ENCODE assay signal across 24 cellular contexts in the genomic region with DNA sequence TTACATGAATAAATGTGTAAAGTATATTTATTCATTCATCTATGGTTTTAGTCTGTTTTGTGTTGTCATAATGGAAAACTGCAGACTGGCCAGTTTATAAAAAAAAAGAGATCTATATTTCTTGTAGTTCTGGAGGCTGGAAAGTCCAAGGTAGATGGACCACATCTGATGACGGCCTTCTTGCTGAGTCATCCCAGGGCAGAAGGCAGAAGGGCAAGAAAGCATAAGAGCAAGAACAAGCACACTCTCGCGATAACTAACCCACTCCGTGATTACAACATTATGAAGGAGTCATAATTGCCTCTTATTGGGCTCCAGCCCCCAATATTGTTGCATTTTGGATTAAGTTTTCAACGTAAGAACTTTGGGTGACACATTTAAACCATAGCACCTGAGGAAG.
"Had no signal": no experiment of that assay in that cellular context is flagged by ENCODE, and none has a peak within 500 bp of the region (broad histone marks: within the 10 kb centered on the region; RNA-seq: fewer than 3 reads in every experiment).

No MANE protein-coding gene starts in this region.

- H3K4me1 ChIP-seq: esophagus muscularis mucosa, foreskin keratinocyte, heart right ventricle, psoas muscle had no signal

- DNase-seq: activated CD4-positive, alpha-beta memory T cell treated with anti-CD3 and anti-CD28 coated beads, Interleukin-2, amount 10 ng/mL, durations not matched to agents 7 days and 5 days; activated CD4-positive, alpha-beta T cell treated with anti-CD3 and anti-CD28 coated beads for 48 hours; activated CD8-positive, alpha-beta memory T cell treated with anti-CD3 and anti-CD28 coated beads, Interleukin-2, amount 50 U/mL, for 48 hours; activated naive CD8-positive, alpha-beta T cell treated with anti-CD3 and anti-CD28 coated beads, Interleukin-2, amount 50 U/mL, for 24 hours; activated T-cell treated with anti-CD3 and anti-CD28 coated beads, Interleukin-2, amount 50 U/mL, for 24 hours; amygdala; endodermal cell; foreskin keratinocyte; heart right ventricle; midbrain; naive thymus-derived CD4-positive, alpha-beta T cell; pancreas; psoas muscle; stimulated activated CD4-positive, alpha-beta T cell treated with anti-CD3 and anti-CD28 coated beads, Interleukin-2, amount 100 ng/mL, for 48 hours; stimulated activated naive CD4-positive, alpha-beta T cell treated with Interleukin-2 at 50 U/mL for 16 hours; WERI-Rb-1 had no signal

- H3K4me3 ChIP-seq: esophagus muscularis mucosa, heart right ventricle, pancreas, psoas muscle, tibial nerve had no signal

- H3K36me3 Mint-ChIP-seq: activated naive CD4-positive, alpha-beta T cell treated with anti-CD3 and anti-CD28 coated beads, Interleukin-2, amount 50 U/mL, for 24 hours; memory B cell; naive thymus-derived CD4-positive, alpha-beta T cell had no signal

- H3K36me3 ChIP-seq: esophagus muscularis mucosa, heart right ventricle, pancreas, tibial nerve, WERI-Rb-1 had no signal

- H3K9me3 ChIP-seq: esophagus muscularis mucosa, heart right ventricle, pancreas, psoas muscle, tibial nerve had no signal

- H3K27me3 ChIP-seq: esophagus muscularis mucosa, foreskin keratinocyte, pancreas, tibial nerve had no signal

- H3K4me1 Mint-ChIP-seq: activated CD4-positive, alpha-beta memory T cell treated with anti-CD3 and anti-CD28 coated beads, Interleukin-2, amount 10 ng/mL, durations not matched to agents 7 days and 5 days; activated naive CD4-positive, alpha-beta T cell treated with anti-CD3 and anti-CD28 coated beads, Interleukin-2, amount 50 U/mL, for 24 hours; activated naive CD8-positive, alpha-beta T cell treated with anti-CD3 and anti-CD28 coated beads, Interleukin-2, amount 50 U/mL, for 24 hours; activated T-helper 17 cell treated with anti-CD3 and anti-CD28 coated beads, Interleukin-2, amount 50 U/mL, for 72 hours; central memory CD8-positive, alpha-beta T cell; naive thymus-derived CD4-positive, alpha-beta T cell had no signal

- H3K27me3 Mint-ChIP-seq: dendritic cell treated with granulocyte-macrophage colony-stimulating factor and Interleukin-4, amounts not matched to agents 40 ng/mL and 50 ng/mL, for 4 days had no signal

- H3K4me3 Mint-ChIP-seq: activated CD4-positive, alpha-beta memory T cell treated with anti-CD3 and anti-CD28 coated beads, Interleukin-2, amount 10 ng/mL, durations not matched to agents 7 days and 5 days; activated naive CD4-positive, alpha-beta T cell treated with anti-CD3 and anti-CD28 coated beads, Interleukin-2, amount 50 U/mL, for 24 hours; activated naive CD8-positive, alpha-beta T cell treated with anti-CD3 and anti-CD28 coated beads, Interleukin-2, amount 50 U/mL, for 24 hours; activated T-cell treated with anti-CD3 and anti-CD28 coated beads, Interleukin-2, amount 50 U/mL, for 24 hours; activated T-helper 17 cell treated with anti-CD3 and anti-CD28 coated beads, Interleukin-2, amount 50 U/mL, for 72 hours; central memory CD8-positive, alpha-beta T cell; dendritic cell treated with granulocyte-macrophage colony-stimulating factor and Interleukin-4, amounts not matched to agents 40 ng/mL and 50 ng/mL, for 4 days; endodermal cell; memory B cell; naive thymus-derived CD4-positive, alpha-beta T cell had no signal

- H3K9me3 Mint-ChIP-seq: activated CD4-positive, alpha-beta memory T cell treated with anti-CD3 and anti-CD28 coated beads, Interleukin-2, amount 10 ng/mL, durations not matched to agents 7 days and 5 days; activated naive CD4-positive, alpha-beta T cell treated with anti-CD3 and anti-CD28 coated beads, Interleukin-2, amount 50 U/mL, for 24 hours; activated naive CD8-positive, alpha-beta T cell treated with anti-CD3 and anti-CD28 coated beads, Interleukin-2, amount 50 U/mL, for 24 hours; activated T-cell treated with anti-CD3 and anti-CD28 coated beads, Interleukin-2, amount 50 U/mL, for 24 hours; activated T-helper 17 cell treated with anti-CD3 and anti-CD28 coated beads, Interleukin-2, amount 50 U/mL, for 72 hours; central memory CD8-positive, alpha-beta T cell; dendritic cell treated with granulocyte-macrophage colony-stimulating factor and Interleukin-4, amounts not matched to agents 40 ng/mL and 50 ng/mL, for 4 days had no signal

- H3K27ac Mint-ChIP-seq: activated CD4-positive, alpha-beta memory T cell treated with anti-CD3 and anti-CD28 coated beads, Interleukin-2, amount 10 ng/mL, durations not matched to agents 7 days and 5 days; activated naive CD4-positive, alpha-beta T cell treated with anti-CD3 and anti-CD28 coated beads, Interleukin-2, amount 50 U/mL, for 24 hours; activated naive CD8-positive, alpha-beta T cell treated with anti-CD3 and anti-CD28 coated beads, Interleukin-2, amount 50 U/mL, for 24 hours; activated T-cell treated with anti-CD3 and anti-CD28 coated beads, Interleukin-2, amount 50 U/mL, for 24 hours; activated T-helper 17 cell treated with anti-CD3 and anti-CD28 coated beads, Interleukin-2, amount 50 U/mL, for 72 hours; dendritic cell treated with granulocyte-macrophage colony-stimulating factor and Interleukin-4, amounts not matched to agents 40 ng/mL and 50 ng/mL, for 4 days; endodermal cell; memory B cell; naive thymus-derived CD4-positive, alpha-beta T cell had no signal

- H3K27ac ChIP-seq: esophagus muscularis mucosa, foreskin keratinocyte, heart right ventricle, pancreas, psoas muscle, tibial nerve, WERI-Rb-1 had no signal

- ATAC-seq: activated CD4-positive, CD25-positive, alpha-beta regulatory T cell treated with anti-CD3 and anti-CD28 coated beads, Interleukin-2, amount 50 U/mL, for 24 hours; activated naive CD8-positive, alpha-beta T cell treated with anti-CD3 and anti-CD28 coated beads, Interleukin-2, amount 50 U/mL, for 24 hours; activated T-helper 17 cell treated with anti-CD3 and anti-CD28 coated beads, Interleukin-2, amount 50 U/mL, for 72 hours; foreskin keratinocyte; naive thymus-derived CD4-positive, alpha-beta T cell; pancreas; psoas muscle had no signal
